In the genomic region with DNA sequence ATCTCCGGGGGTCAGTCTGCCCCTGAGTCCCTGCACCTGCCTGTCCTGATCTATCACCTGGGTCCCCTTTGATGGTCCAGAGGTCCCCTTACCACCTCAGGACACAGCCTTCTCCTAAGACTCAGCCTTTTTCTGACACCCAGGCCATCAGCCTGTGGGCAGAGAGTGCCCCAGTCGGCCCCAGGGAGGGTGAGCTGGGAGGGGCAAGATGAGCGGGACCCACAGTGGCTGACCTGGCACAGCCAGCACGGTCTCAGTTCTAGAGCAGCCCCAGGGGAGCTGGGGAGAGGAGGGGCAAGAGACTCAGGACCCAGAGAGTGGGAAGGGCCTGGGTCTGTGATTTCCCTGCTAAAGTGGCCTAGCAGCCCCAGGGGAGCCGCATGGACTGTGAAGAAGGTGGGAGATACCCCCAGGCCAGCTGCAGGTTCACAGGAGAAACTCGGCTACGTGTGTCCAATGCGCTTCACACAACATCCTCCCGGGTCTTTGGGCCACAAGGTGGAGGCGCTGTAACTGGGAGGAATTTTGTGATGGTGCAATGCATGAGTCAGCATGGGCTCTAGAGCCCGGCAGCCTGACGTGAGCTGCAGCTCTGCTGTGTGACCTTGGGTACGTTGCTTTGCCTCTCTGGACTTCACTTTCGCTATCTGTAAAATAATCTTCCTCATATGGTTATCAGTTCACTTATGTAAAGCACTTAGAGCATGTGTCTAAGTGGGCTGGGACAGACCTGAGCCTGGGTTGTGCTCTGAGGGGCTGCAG, we compare ENCODE assay signal across 18 cellular contexts.
DNase-seq lines count a peak whose midpoint lies in the region; ATAC-seq, FAIRE-seq and TF ChIP-seq lines count a peak whose summit lies in the region.
"Had no signal": no experiment of that assay in that cellular context is flagged by ENCODE, and none has a peak within 500 bp of the region (broad histone marks: within the 10 kb centered on the region; RNA-seq: fewer than 3 reads in every experiment).

No MANE protein-coding gene starts in this region.

- no peak for TF ChIP-seq POLR2A in lower leg skin (IDR thresholded peaks at IDR 0.05)

- intact Hi-C loops in lower leg skin (cut with DNase I; ENCODE audit: low total_unique reads) = no loop called here

- ATAC-seq in GM21381 (IDR thresholded peaks at IDR 0.05; ENCODE audit: unreplicated experiment) = no peak
- no peak for ATAC-seq in HG03135 (IDR thresholded peaks at IDR 0.05; ENCODE audit: unreplicated experiment)
- ATAC-seq: left colon, natural killer cell had no signal

- no peaks in the 10 kb centered on the region for H3K36me3 Mint-ChIP-seq in glutamatergic neuron (ENCODE audit: unreplicated experiment)
- H3K36me3 Mint-ChIP-seq: activated CD4-positive, alpha-beta memory T cell treated with anti-CD3 and anti-CD28 coated beads for 36 hours; natural killer cell; type B pancreatic cell had no signal

- no peak overlapping the region for H3K4me3 ChIP-seq in AG04450 (ENCODE audit: low read depth, low read length)
- H3K4me3 ChIP-seq in HEK293 (ENCODE audit: low read depth, low read length) = no peak overlapping the region
- no peak overlapping the region for H3K4me3 ChIP-seq in lower leg skin (ENCODE audit: low read depth, poor library complexity, severe bottlenecking)

- peaks cover 8% of the 10 kb centered on the region for H3K27me3 Mint-ChIP-seq in glutamatergic neuron (ENCODE audit: unreplicated experiment)

- H3K27ac ChIP-seq in AG04450 (ENCODE audit: low read depth, low read length) = no peak overlapping the region
- no peak overlapping the region for H3K27ac ChIP-seq in HEK293 (ENCODE audit: extremely low read depth, low read depth, low read length)

- no peak for FAIRE-seq in frontal cortex (lab: Jason Lieb, UNC)
- FAIRE-seq: GM12892, GM19239 had no signal

- H3K9me3 ChIP-seq in AG04450 (ENCODE audit: control insufficient read depth, insufficient read depth, low read length) = no peaks in the 10 kb centered on the region
- H3K9me3 ChIP-seq in HEK293 (ENCODE audit: control insufficient read depth, insufficient read depth, low read depth, low read length) = no peaks in the 10 kb centered on the region

- CTCF ChIA-PET in AG04450 (lab: Charles Lee) = no interaction called here
- CTCF ChIA-PET in HEK293 (lab: Yijun Ruan, JAX) = interaction anchor here (0.6 kb wide), 1 partner anchor 20 kb away, joined by 3 read pairs; no protein-coding TSS in a partner anchor

- peak overlapping the region; percentile 50 for H3K4me3 Mint-ChIP-seq in glutamatergic neuron (ENCODE audit: unreplicated experiment)
- H3K4me3 Mint-ChIP-seq: activated CD4-positive, alpha-beta memory T cell treated with anti-CD3 and anti-CD28 coated beads for 36 hours; B cell; natural killer cell; type B pancreatic cell had no signal

- peak; percentile 10; the same call in 1 of the 2 replicates for TF ChIP-seq CTCF in AG04450 (IDR thresholded peaks at IDR 0.05; ENCODE audit: low read depth, low read length)
- TF ChIP-seq CTCF in HEK293 (tag by site-specific recombination; IDR thresholded peaks at IDR 0.05) = no peak
- TF ChIP-seq CTCF in glutamatergic neuron (IDR thresholded peaks at IDR 0.05; ENCODE audit: partially characterized antibody, unreplicated experiment) = no peak
- no peak for TF ChIP-seq CTCF in lower leg skin (IDR thresholded peaks at IDR 0.05)

- peak overlapping the region; percentile 81 for H3K27ac Mint-ChIP-seq in glutamatergic neuron (ENCODE audit: unreplicated experiment)
- H3K27ac Mint-ChIP-seq: activated CD4-positive, alpha-beta memory T cell treated with anti-CD3 and anti-CD28 coated beads for 36 hours; B cell; natural killer cell; type B pancreatic cell had no signal

- H3K9me3 Mint-ChIP-seq in glutamatergic neuron (ENCODE audit: unreplicated experiment) = peaks cover 10% of the 10 kb centered on the region
- H3K9me3 Mint-ChIP-seq: natural killer cell, type B pancreatic cell had no signal

- no peaks in the 10 kb centered on the region for H3K36me3 ChIP-seq in HEK293 (ENCODE audit: control insufficient read depth in 2 of 2, insufficient read depth in 1 of 2, low read length in 2 of 2)

- peaks cover 16% of the 10 kb centered on the region for H3K4me1 Mint-ChIP-seq in glutamatergic neuron (ENCODE audit: low read depth, unreplicated experiment)
- H3K4me1 Mint-ChIP-seq: B cell, natural killer cell had no signal

- peaks cover 22% of the 10 kb centered on the region for H3K27me3 ChIP-seq in AG04450 (ENCODE audit: control insufficient read depth, insufficient read depth, low read length)

- no peaks in the 10 kb centered on the region for H3K4me1 ChIP-seq in HEK293 (ENCODE audit: control insufficient read depth, insufficient read depth, low read length)

- WGBS in lower leg skin, 2 donors = 56 to 64% methylated on average over 14 of the region's 14 CpGs

- POLR2A ChIA-PET in AG04450 (lab: Yijun Ruan, JAX) (no interaction called here), HEK293 (lab: Yijun Ruan, JAX) (no interaction called here)

- DNase-seq in AG04450 (ENCODE audit: low read depth, low spot score) = no peak
- DNase-seq in SW480 (ENCODE audit: low spot score) = peak; percentile 31
- peak; percentile 54 for DNase-seq in glutamatergic neuron
- DNase-seq in frontal cortex (ENCODE audit: low spot score in 2 of 2) = no peak
- no peak for DNase-seq in lower leg skin (ENCODE audit: low spot score in 2 of 2)
- DNase-seq: activated CD4-positive, alpha-beta memory T cell treated with anti-CD3 and anti-CD28 coated beads for 36 hours; DND-41; left colon; natural killer cell; NCI-H1417; stimulated activated CD4-positive, alpha-beta T cell treated with anti-CD3 and anti-CD28 coated beads, Interleukin-1b, Interleukin-23, amount 100 ng/mL, for 48 hours had no signal

TF ChIP-seq in HEK293, 187 proteins besides CTCF, POLR2A, EP300 and RAD21:
- TF ChIP-seq, protein P1, sequence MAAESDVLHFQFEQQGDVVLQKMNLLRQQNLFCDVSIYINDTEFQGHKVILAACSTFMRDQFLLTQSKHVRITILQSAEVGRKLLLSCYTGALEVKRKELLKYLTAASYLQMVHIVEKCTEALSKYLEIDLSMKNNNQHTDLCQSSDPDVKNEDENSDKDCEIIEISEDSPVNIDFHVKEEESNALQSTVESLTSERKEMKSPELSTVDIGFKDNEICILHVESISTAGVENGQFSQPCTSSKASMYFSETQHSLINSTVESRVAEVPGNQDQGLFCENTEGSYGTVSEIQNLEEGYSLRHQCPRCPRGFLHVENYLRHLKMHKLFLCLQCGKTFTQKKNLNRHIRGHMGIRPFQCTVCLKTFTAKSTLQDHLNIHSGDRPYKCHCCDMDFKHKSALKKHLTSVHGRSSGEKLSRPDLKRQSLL (tag by site-specific recombination; IDR thresholded peaks at IDR 0.05) = peak; percentile 55; the same call in 1 of the 2 replicates
- TF ChIP-seq ZNF146 (tag by site-specific recombination; IDR thresholded peaks at IDR 0.05) = no peak
- TF ChIP-seq GLIS1 (tag by site-specific recombination; IDR thresholded peaks at IDR 0.05) = 0 out of 2 replicates have a peak, but pooled peaks have one; percentile 13
- TF ChIP-seq ZNF768 (tag by site-specific recombination; IDR thresholded peaks at IDR 0.05) = peak; percentile 66; the same call in 1 of the 2 replicates
- no peak for TF ChIP-seq TCF7L2 (IDR thresholded peaks at IDR 0.05; ENCODE audit: borderline replicate concordance, low read depth, low read length)
- no peak for TF ChIP-seq ZNF211 (tag by site-specific recombination; IDR thresholded peaks at IDR 0.05; ENCODE audit: low read depth)
- TF ChIP-seq HOXC10 (CRISPR knock-in tag; IDR thresholded peaks at IDR 0.05) = no peak
- TF ChIP-seq ZNF155 (tag by site-specific recombination; IDR thresholded peaks at IDR 0.05) = no peak
TF ChIP-seq in HEK293: peak in this region for 3.

Comparison
In these comparisons a context has a peak if more than half of its experiments do, and no peak if none do; other contexts are left out.
1. DNase-seq: peak in SW480 (single experiment) and glutamatergic neuron (single experiment); none in AG04450 (single experiment), frontal cortex (0 of 2) and lower leg skin (0 of 2).